ENCODE assay signal across 9 cellular contexts in genomic region chr19:15296841-15297415, GRCh38. TPM values are rescaled to one million over a fixed set of nuclear protein-coding genes. Genes with fewer than 3 reads are reported as not detected.
DNase-seq lines count a peak whose midpoint lies in the region; ATAC-seq, FAIRE-seq and TF ChIP-seq lines count a peak whose summit lies in the region.
"Had no signal": no experiment of that assay in that cellular context is flagged by ENCODE, and none has a peak within 500 bp of the region (broad histone marks: within the 10 kb centered on the region; RNA-seq: fewer than 3 reads in every experiment).

No MANE protein-coding gene starts in this region.

- peaks cover 4% of the 10 kb centered on the region for H3K36me3 Mint-ChIP-seq in IgD-negative memory B cell
- H3K36me3 Mint-ChIP-seq in naive thymus-derived CD4-positive, alpha-beta T cell: peaks cover 3 to 12% (median 4%) of the 10 kb centered on the region in 5 donors

- no peak overlapping the region for H3K4me3 ChIP-seq in A549
- H3K4me3 ChIP-seq in mammary epithelial cell (replicated peaks in 1 of 3; ENCODE audit: insufficient read depth in 1 of 3, low read depth in 2 of 3, low read length in 3 of 3): no peak overlapping the region
- peak overlapping the region; percentile 2 for H3K4me3 ChIP-seq in naive thymus-derived CD4-positive, alpha-beta T cell (ENCODE audit: low read length)
- H3K4me3 ChIP-seq in neuronal stem cell (ENCODE audit: low read length in 2 of 2): no peak overlapping the region

- TF ChIP-seq RAD21 in A549 (conservative IDR thresholded peaks at IDR 0.05 in 1 of 2, IDR thresholded peaks at IDR 0.05 in 1 of 2): no peak

- H3K9ac ChIP-seq in mammary epithelial cell (ENCODE audit: insufficient read depth, low read length) (no peak overlapping the region), neuronal stem cell (ENCODE audit: low read depth, low read length, poor library complexity) (no peak overlapping the region)

- in situ Hi-C loops in mammary epithelial cell (cut with MboI; ENCODE audit: low sequenced_read_pairs in 2 of 2): no loop called here
- in situ Hi-C loops in GM13977 (cut with MboI; ENCODE audit: low pct_unique_long_range_greater_than_20kb, low sequenced_read_pairs, unreplicated experiment): no loop called here

- peaks cover 5% of the 10 kb centered on the region for H3K36me3 ChIP-seq in mammary epithelial cell (ENCODE audit: insufficient read depth, low read length)
- H3K36me3 ChIP-seq in naive thymus-derived CD4-positive, alpha-beta T cell (ENCODE audit: control insufficient read depth in 2 of 3, insufficient read depth in 3 of 3, low read length in 3 of 3): peaks cover 0 to 7% (median 0%) of the 10 kb centered on the region in 3 experiments
- peaks cover 6 to 49% of the 10 kb centered on the region in 2 donors for H3K36me3 ChIP-seq in neuronal stem cell (replicated peaks in 1 of 2; ENCODE audit: control insufficient read depth in 2 of 2, insufficient read depth in 2 of 2, low read length in 2 of 2)

- WGBS in A549 (ENCODE audit: missing lambda C conversion rate): 19% methylated on average over 7 of the region's 7 CpGs
- 21% methylated on average over 6 of the region's 7 CpGs for WGBS in mammary epithelial cell (ENCODE audit: low coverage, missing lambda C conversion rate)
- no CpG with 5 or more reads among the region's 7 CpGs for WGBS in neuronal stem cell (ENCODE audit: extremely low coverage in 2 of 2, insufficient read length in 2 of 2, insufficient replicate concordance in 1 of 2), 2 donors

- H3K14ac ChIP-seq in neuronal stem cell (ENCODE audit: low read length): no peak overlapping the region

- H3K27ac ChIP-seq in A549 (peak overlapping the region; percentile 81 to 88), mammary epithelial cell (ENCODE audit: insufficient read depth, low read depth, low read length) (peak overlapping the region; percentile 19), neuronal stem cell (replicated peaks; ENCODE audit: low read length) (no peak overlapping the region)
- H3K27ac ChIP-seq in naive thymus-derived CD4-positive, alpha-beta T cell (ENCODE audit: low read depth, low read length): peak overlapping the region; percentile 46

- H4K91ac ChIP-seq in neuronal stem cell (ENCODE audit: low read depth, low read length, poor library complexity): no peak overlapping the region

- H3K27ac Mint-ChIP-seq in IgD-negative memory B cell: peak overlapping the region; percentile 4 to 82 (median 77)
- H3K27ac Mint-ChIP-seq in naive thymus-derived CD4-positive, alpha-beta T cell: peak overlapping the region; percentile 15 to 91 (median 68)

- H3K4me2 ChIP-seq in A549: peak overlapping the region; percentile 84
- H3K4me2 ChIP-seq in mammary epithelial cell (ENCODE audit: insufficient read depth, low read depth, low read length): peak overlapping the region; percentile 45
- no peak overlapping the region for H3K4me2 ChIP-seq in neuronal stem cell (ENCODE audit: insufficient read depth, low read length, poor library complexity, severe bottlenecking)

- TF ChIP-seq CTCF in A549 (IDR thresholded peaks at IDR 0.05) (no peak), mammary epithelial cell (conservative IDR thresholded peaks at IDR 0.05 in 1 of 2, IDR thresholded peaks at IDR 0.05 in 1 of 2; ENCODE audit: extremely low read depth in 1 of 2, insufficient read depth in 1 of 2, low read depth in 1 of 2, low read length in 2 of 2) (no peak), GM13977 (IDR thresholded peaks at IDR 0.05; ENCODE audit: extremely low read depth, insufficient read depth, missing control alignments) (no peak)

- no peak overlapping the region for H2BK15ac ChIP-seq in neuronal stem cell (ENCODE audit: low read length)

- dilution Hi-C loops in mammary epithelial cell (cut with HindIII; ENCODE audit: low sequenced_read_pairs): no loop called here

- intact Hi-C loops in mammary epithelial cell (cut with micrococcal nuclease): loop anchor here (1.0 to 5.0 kb wide), 3 partner anchors 15 to 35 kb away; partner anchors contain the start of gene BRD4
- intact Hi-C loops in naive thymus-derived CD4-positive, alpha-beta T cell (cut with micrococcal nuclease): loop anchor here in 1 of 2 donors (5.0 kb wide), 1 partner anchor 35 kb away; the partner anchor contains the start of gene BRD4

- TSS peak; percentile 35 for BruUV-seq in mammary epithelial cell (replicated peaks; lab: Mats Ljungman, UMichigan)

- no peak overlapping the region for H2BK5ac ChIP-seq in neuronal stem cell (ENCODE audit: low read length)

- ATAC-seq in A549 (peak in 1 of 2 experiments; percentile 72), GM18858 (IDR thresholded peaks at IDR 0.05; ENCODE audit: unreplicated experiment) (no peak), GM19463 (IDR thresholded peaks at IDR 0.05; ENCODE audit: unreplicated experiment) (no peak)
- peak; percentile 54 for ATAC-seq in naive thymus-derived CD4-positive, alpha-beta T cell

- no peak overlapping the region for H3K18ac ChIP-seq in neuronal stem cell (ENCODE audit: low read length)

- no peak overlapping the region for H4K8ac ChIP-seq in neuronal stem cell (ENCODE audit: low read depth, low read length)

- TF ChIP-seq EP300 in A549 (IDR thresholded peaks at IDR 0.05): no peak

- DNase-seq in A549 (ENCODE audit: low read depth in 1 of 2, low spot score in 1 of 2) (no peak), mammary epithelial cell (no peak), neuronal stem cell (ENCODE audit: low spot score) (no peak), GM13977 (ENCODE audit: low spot score) (no peak)
- DNase-seq in naive thymus-derived CD4-positive, alpha-beta T cell: peak in 5 of 9 donors; percentile 24 to 43 (median 28)
- DNase-seq: activated CD4-positive, CD25-positive, alpha-beta regulatory T cell treated with anti-CD3 and anti-CD28 coated beads, Interleukin-2, amount 50 U/mL, for 72 hours had no signal

- H2BK12ac ChIP-seq in neuronal stem cell (ENCODE audit: low read length): no peak overlapping the region

- no peaks in the 10 kb centered on the region for H3K27me3 Mint-ChIP-seq in IgD-negative memory B cell
- no peaks in the 10 kb centered on the region for H3K27me3 Mint-ChIP-seq in naive thymus-derived CD4-positive, alpha-beta T cell

- H3K9me3 Mint-ChIP-seq in IgD-negative memory B cell: no peaks in the 10 kb centered on the region
- H3K9me3 Mint-ChIP-seq in naive thymus-derived CD4-positive, alpha-beta T cell: no peaks in the 10 kb centered on the region

- no peak for TF ChIP-seq POLR2A in A549 (IDR thresholded peaks at IDR 0.05; ENCODE audit: low read length)

- peaks cover 97% of the 10 kb centered on the region for H3K79me2 ChIP-seq in mammary epithelial cell (ENCODE audit: insufficient read depth, low read length)

- POLR2A ChIA-PET in A549 (lab: Yijun Ruan, JAX): no interaction called here
- POLR2A ChIA-PET in naive thymus-derived CD4-positive, alpha-beta T cell (lab: Charles Lee): interaction anchor here (1.6 kb wide), 1 partner anchor 82 kb away, joined by 6 read pairs; the partner anchor contains the start of gene AKAP8

- H3K23ac ChIP-seq in neuronal stem cell (ENCODE audit: low read depth, low read length, poor library complexity): no peak overlapping the region

- peaks cover 36% of the 10 kb centered on the region for H4K20me1 ChIP-seq in mammary epithelial cell (ENCODE audit: insufficient read depth, low read length)

- H3K4me1 Mint-ChIP-seq in IgD-negative memory B cell: peaks cover 67 to 79% (median 70%) of the 10 kb centered on the region in 3 donors
- peaks cover 64 to 97% (median 96%) of the 10 kb centered on the region in 7 donors for H3K4me1 Mint-ChIP-seq in naive thymus-derived CD4-positive, alpha-beta T cell

- H3K4ac ChIP-seq in neuronal stem cell (ENCODE audit: low read length): no peak overlapping the region

- no peaks in the 10 kb centered on the region for H3K9me3 ChIP-seq in A549
- no peaks in the 10 kb centered on the region for H3K9me3 ChIP-seq in mammary epithelial cell (replicated peaks; ENCODE audit: insufficient read depth, low read length)
- no peaks in the 10 kb centered on the region for H3K9me3 ChIP-seq in naive thymus-derived CD4-positive, alpha-beta T cell (ENCODE audit: control insufficient read depth in 2 of 3, low read length in 3 of 3)
- H3K9me3 ChIP-seq in neuronal stem cell (replicated peaks in 1 of 2; ENCODE audit: control insufficient read depth in 2 of 2, insufficient read depth in 1 of 2, low read depth in 1 of 2, low read length in 2 of 2): no peaks in the 10 kb centered on the region

- CTCF ChIA-PET in A549 (lab: Yijun Ruan, JAX) (interaction anchor here (1.3 to 2.8 kb wide), 3 partner anchors 14 to 20 kb away, joined by 3 to 12 read pairs (median 4); no protein-coding TSS in a partner anchor), mammary epithelial cell (lab: Charles Lee; ENCODE audit: low non-redundant PET) (interaction anchor here (0.6 kb wide), 1 partner anchor 1007 kb away, joined by 5 read pairs; no protein-coding TSS in a partner anchor)
- CTCF ChIA-PET in naive thymus-derived CD4-positive, alpha-beta T cell (lab: Charles Lee): interaction anchor here (0.5 kb wide), 1 partner anchor 37 kb away, joined by 3 read pairs; no protein-coding TSS in a partner anchor

- FAIRE-seq in A549 (lab: Jason Lieb, UNC): no peak

- H2BK120ac ChIP-seq in neuronal stem cell (ENCODE audit: low read depth, low read length): no peak overlapping the region

- H3K27me3 ChIP-seq in mammary epithelial cell (ENCODE audit: insufficient read depth, low read length) (no peaks in the 10 kb centered on the region), neuronal stem cell (ENCODE audit: control insufficient read depth in 3 of 3, insufficient read depth in 3 of 3, low read depth in 1 of 3, low read length in 3 of 3) (no peaks in the 10 kb centered on the region)
- H3K27me3 ChIP-seq in naive thymus-derived CD4-positive, alpha-beta T cell (ENCODE audit: control insufficient read depth in 2 of 2, insufficient read depth in 2 of 2, low read length in 2 of 2): no peaks in the 10 kb centered on the region

- H3K4me1 ChIP-seq in A549 (peaks cover 98% of the 10 kb centered on the region), mammary epithelial cell (ENCODE audit: insufficient read depth, low read length) (peaks cover 68% of the 10 kb centered on the region), neuronal stem cell (ENCODE audit: control insufficient read depth in 2 of 2, insufficient read depth in 1 of 2, low read depth in 1 of 2, low read length in 2 of 2) (peaks cover 6 to 13% of the 10 kb centered on the region in 2 donors)
- H3K4me1 ChIP-seq in naive thymus-derived CD4-positive, alpha-beta T cell (ENCODE audit: control insufficient read depth in 2 of 2, insufficient read depth in 2 of 2, low read length in 2 of 2): peaks cover 75 to 85% of the 10 kb centered on the region in 2 donors

- H2AFZ ChIP-seq in mammary epithelial cell (ENCODE audit: low read depth, low read length) (no peak overlapping the region), neuronal stem cell (ENCODE audit: low read length) (no peak overlapping the region)

- H3K4me3 Mint-ChIP-seq in IgD-negative memory B cell: peak overlapping the region in 2 of 4 donors; percentile 11 to 79
- peak overlapping the region; percentile 69 to 79 (median 74) for H3K4me3 Mint-ChIP-seq in naive thymus-derived CD4-positive, alpha-beta T cell

- H2AK5ac ChIP-seq in neuronal stem cell (ENCODE audit: low read depth, low read length): no peak overlapping the region

- peaks cover 16% of the 10 kb centered on the region for H3K79me1 ChIP-seq in neuronal stem cell (ENCODE audit: low read depth, low read length)

RNA-seq across cellular contexts. Expression of gene BRD4, which starts 35.4 kb away (rescaled TPM):
- polyA plus RNA-seq in A549 (2011; rRNA removed) (8.3 and 11.8 TPM in 2 replicates), A549 (2017; fragmentation: RNase III; extraction: RNeasy Plus Mini Kit Qiagen cat#74134 plus additional on column Dnase treatment) (22.5 to 23.3 TPM (median 23.1 TPM) in 3 replicates), IgD-negative memory B cell (20.5 TPM), mammary epithelial cell (9.9 TPM)
- 8.9 and 12.2 TPM in 2 replicates for polyA plus RNA-seq in A549 (2012; cell fraction: cytosol; rRNA removed)
- 21.4 and 21.7 TPM in 2 replicates for polyA plus RNA-seq in A549 (2012; cell fraction: nucleus; rRNA removed)
- polyA minus RNA-seq in A549 (2011; rRNA and poly(A)+ RNA removed): 30.4 and 34.7 TPM in 2 replicates
- total RNA-seq in mammary epithelial cell: 100 to 1,000 TPM in 1 of 2 donors, 10 to 100 TPM in 1; 22.2 to 113 TPM
- 166 TPM for polyA minus RNA-seq in mammary epithelial cell
- 100 to 1,000 TPM; 104 to 168 (median 128) TPM for total RNA-seq in naive thymus-derived CD4-positive, alpha-beta T cell
- polyA plus RNA-seq in naive thymus-derived CD4-positive, alpha-beta T cell: 10 to 100 TPM; 10.5 to 19.8 TPM
- 82.1 TPM for polyA plus RNA-seq in neuronal stem cell (2013, experiment 1 of 2)
- 88.1 TPM for polyA plus RNA-seq in neuronal stem cell (2013, experiment 2 of 2)

Comparison
In these comparisons a context has a peak if more than half of its experiments do, and no peak if none do; other contexts are left out.
1. DNase-seq: peak in naive thymus-derived CD4-positive, alpha-beta T cell (5 of 9); none in A549 (0 of 2), mammary epithelial cell (single experiment), neuronal stem cell (single experiment) and GM13977 (single experiment).